ENCODE assay signal across 26 cellular contexts in genomic region chr12:57103856-57104255, GRCh38. TPM values are rescaled to one million over a fixed set of nuclear protein-coding genes. Genes with fewer than 3 reads are reported as not detected.
DNase-seq lines count a peak whose midpoint lies in the region; ATAC-seq and TF ChIP-seq lines count a peak whose summit lies in the region.
"Had no signal": no experiment of that assay in that cellular context is flagged by ENCODE, and none has a peak within 500 bp of the region (broad histone marks: within the 10 kb centered on the region; RNA-seq: fewer than 3 reads in every experiment).

No MANE protein-coding gene starts in this region.

- H3K27ac Mint-ChIP-seq in activated T-cell treated with anti-CD3 and anti-CD28 coated beads, Interleukin-2, amount 50 U/mL, for 72 hours: peak overlapping the region; percentile 84
- no peak overlapping the region for H3K27ac Mint-ChIP-seq in nephron progenitor cell

- no peak overlapping the region for H3K4me2 ChIP-seq in smooth muscle cell
- no peak overlapping the region for H3K4me2 ChIP-seq in Karpas-422 (ENCODE audit: low read depth, low read length, poor library complexity, severe bottlenecking)
- H3K4me2 ChIP-seq: A549 had no signal

- H3K9me3 ChIP-seq in smooth muscle cell (replicated peaks; ENCODE audit: low read depth) (no peaks in the 10 kb centered on the region), Karpas-422 (ENCODE audit: low read length) (no peaks in the 10 kb centered on the region)
- H3K9me3 ChIP-seq: A549, ascending aorta, stomach had no signal

- no peak for ATAC-seq in activated T-cell treated with anti-CD3 and anti-CD28 coated beads, Interleukin-2, amount 50 U/mL, for 72 hours (replicated peaks in 1 of 2)
- ATAC-seq: A549, K562 had no signal

- H3K4me1 ChIP-seq in smooth muscle cell (ENCODE audit: low read depth) (no peaks in the 10 kb centered on the region), Karpas-422 (ENCODE audit: low read length) (peaks cover 18% of the 10 kb centered on the region)

- no peak for TF ChIP-seq CTCF in smooth muscle cell (IDR thresholded peaks at IDR 0.05; ENCODE audit: borderline replicate concordance, insufficient read depth, poor library complexity, severe bottlenecking)
- no peak for TF ChIP-seq CTCF in nephron progenitor cell (IDR thresholded peaks at IDR 0.05)

- H3K27me3 Mint-ChIP-seq in activated T-cell treated with anti-CD3 and anti-CD28 coated beads, Interleukin-2, amount 50 U/mL, for 72 hours (ENCODE audit: low read depth): no peaks in the 10 kb centered on the region
- H3K27me3 Mint-ChIP-seq in nephron progenitor cell (ENCODE audit: low read depth, poor library complexity): no peaks in the 10 kb centered on the region

- H3K9me3 Mint-ChIP-seq in activated T-cell treated with anti-CD3 and anti-CD28 coated beads, Interleukin-2, amount 50 U/mL, for 72 hours: no peaks in the 10 kb centered on the region
- no peaks in the 10 kb centered on the region for H3K9me3 Mint-ChIP-seq in nephron progenitor cell

- H3K27ac ChIP-seq in smooth muscle cell (ENCODE audit: low read depth): peak overlapping the region; percentile 0
- H3K27ac ChIP-seq in Karpas-422 (ENCODE audit: low read length): no peak overlapping the region
- H3K27ac ChIP-seq: A549, ascending aorta, VCaP had no signal

- no peaks in the 10 kb centered on the region for H3F3A ChIP-seq in smooth muscle cell (ENCODE audit: low read depth)

- H3K4me3 ChIP-seq in smooth muscle cell: no peak overlapping the region
- no peak overlapping the region for H3K4me3 ChIP-seq in Karpas-422 (ENCODE audit: low read length)
- H3K4me3 ChIP-seq: A549, ascending aorta, K562, stomach had no signal

- H3K9ac ChIP-seq in smooth muscle cell (ENCODE audit: low read depth) (no peak overlapping the region), Karpas-422 (ENCODE audit: low read length) (no peak overlapping the region)

- no peak overlapping the region for H2AFZ ChIP-seq in smooth muscle cell (ENCODE audit: low read depth)
- H2AFZ ChIP-seq in Karpas-422 (ENCODE audit: low read length): no peak overlapping the region

- H3K36me3 ChIP-seq in smooth muscle cell (ENCODE audit: low read depth): no peaks in the 10 kb centered on the region
- H3K36me3 ChIP-seq in Karpas-422 (ENCODE audit: insufficient read depth, low read length): peaks cover 36% of the 10 kb centered on the region; the same call in 1 of the 2 replicates

- H3K27me3 ChIP-seq in smooth muscle cell (ENCODE audit: low read depth) (no peaks in the 10 kb centered on the region), Karpas-422 (ENCODE audit: low read length) (no peaks in the 10 kb centered on the region)
- H3K27me3 ChIP-seq: ascending aorta, stomach had no signal

- DNase-seq in activated T-cell treated with anti-CD3 and anti-CD28 coated beads, Interleukin-2, amount 50 U/mL, for 72 hours: no peak
- no peak for DNase-seq in activated T-cell treated with anti-CD3 and anti-CD28 coated beads for 4 hours
- DNase-seq in astrocyte of the hippocampus (ENCODE audit: low read depth, low spot score): peak; percentile 35
- no peak for DNase-seq in smooth muscle cell (lab: John Stamatoyannopoulos, UW; ENCODE audit: unreplicated experiment)
- DNase-seq in Karpas-422: no peak
- no peak for DNase-seq in nephron progenitor cell
- DNase-seq: activated effector memory CD4-positive, alpha-beta T cell treated with Interleukin-2 at 50 U/mL for 16 hours; DND-41; hippocampal formation; kidney glomerular epithelial cell; mesenchymal stem cell; NCI-H2081; NCI-H524; SHP77 treated with DMSO at 0.1 percent for 48 hours; stimulated activated CD4-positive, alpha-beta T cell treated with anti-CD3 and anti-CD28 coated beads, Interleukin-15, amount 100 ng/mL, for 24 hours; T-helper 1 cell had no signal

- H3K79me2 ChIP-seq in smooth muscle cell (ENCODE audit: low read depth): peaks cover 6% of the 10 kb centered on the region
- H3K79me2 ChIP-seq in Karpas-422 (ENCODE audit: low read length): peaks cover 15% of the 10 kb centered on the region

- H4K20me1 ChIP-seq in smooth muscle cell (ENCODE audit: low read depth): peaks cover 24% of the 10 kb centered on the region
- H4K20me1 ChIP-seq in Karpas-422 (ENCODE audit: insufficient read depth, low read depth, low read length): peaks cover 9% of the 10 kb centered on the region; the same call in 1 of the 2 replicates

- no peak overlapping the region for H3K4me3 Mint-ChIP-seq in activated T-cell treated with anti-CD3 and anti-CD28 coated beads, Interleukin-2, amount 50 U/mL, for 72 hours
- H3K4me3 Mint-ChIP-seq in nephron progenitor cell: no peak overlapping the region
- H3K4me3 Mint-ChIP-seq: CD14-positive monocyte had no signal

- WGBS in smooth muscle cell (ENCODE audit: low lambda C conversion rate): 69% methylated on average over 7 of the region's 7 CpGs

- H3K4me1 Mint-ChIP-seq in activated T-cell treated with anti-CD3 and anti-CD28 coated beads, Interleukin-2, amount 50 U/mL, for 72 hours (ENCODE audit: low read depth): peaks cover 63% of the 10 kb centered on the region
- peaks cover 28% of the 10 kb centered on the region for H3K4me1 Mint-ChIP-seq in nephron progenitor cell

- peaks cover 13 to 47% of the 10 kb centered on the region in 2 donors for H3K36me3 Mint-ChIP-seq in activated T-cell treated with anti-CD3 and anti-CD28 coated beads, Interleukin-2, amount 50 U/mL, for 72 hours (ENCODE audit: insufficient read depth in 2 of 2)
- H3K36me3 Mint-ChIP-seq in nephron progenitor cell (ENCODE audit: low read depth): peaks cover 55% of the 10 kb centered on the region

- no peaks in the 10 kb centered on the region for H3K9me2 ChIP-seq in Karpas-422 (replicated peaks; ENCODE audit: insufficient read depth, low read length)

RNA-seq across cellular contexts. Expression of gene STAT6, which starts 7.3 kb away (rescaled TPM):
- 100 to 1,000 TPM; 178 to 191 TPM for total RNA-seq in activated T-cell treated with anti-CD3 and anti-CD28 coated beads, Interleukin-2, amount 50 U/mL, for 72 hours
- 39.1 and 56.8 TPM in 2 replicates for total RNA-seq in smooth muscle cell
- 38.7 and 48.5 TPM in 2 replicates for polyA plus RNA-seq in smooth muscle cell
- 116 and 140 TPM in 2 replicates for total RNA-seq in Karpas-422 (2014; rRNA removed; shearing (Covaris generic); ENCODE audit: low replicate concordance)

RNA-seq across cellular contexts. Expression of gene NAB2, which starts 14.9 kb away (rescaled TPM):
- total RNA-seq in activated T-cell treated with anti-CD3 and anti-CD28 coated beads, Interleukin-2, amount 50 U/mL, for 72 hours: 10 to 100 TPM; 30.7 to 31.0 TPM
- total RNA-seq in smooth muscle cell: 57.8 and 58.3 TPM in 2 replicates
- 37.9 and 39.7 TPM in 2 replicates for polyA plus RNA-seq in smooth muscle cell
- 19.4 and 38.0 TPM in 2 replicates for total RNA-seq in Karpas-422 (2014; rRNA removed; shearing (Covaris generic); ENCODE audit: low replicate concordance)

RNA-seq across cellular contexts. Expression of gene LRP1, which starts 24.4 kb away (rescaled TPM):
- 1 to 10 TPM; 3.2 to 4.8 TPM for total RNA-seq in activated T-cell treated with anti-CD3 and anti-CD28 coated beads, Interleukin-2, amount 50 U/mL, for 72 hours
- total RNA-seq in smooth muscle cell: 80.3 and 95.4 TPM in 2 replicates
- 75.3 and 83.1 TPM in 2 replicates for polyA plus RNA-seq in smooth muscle cell
- 0.56 and 3.1 TPM in 2 replicates for total RNA-seq in Karpas-422 (2014; rRNA removed; shearing (Covaris generic); ENCODE audit: low replicate concordance)

RNA-seq across cellular contexts. Expression of gene NEMP1, which starts 25.3 kb away (rescaled TPM):
- 100 to 1,000 TPM; 114 to 119 TPM for total RNA-seq in activated T-cell treated with anti-CD3 and anti-CD28 coated beads, Interleukin-2, amount 50 U/mL, for 72 hours
- 8.9 and 12.6 TPM in 2 replicates for total RNA-seq in smooth muscle cell
- 3.2 and 4.0 TPM in 2 replicates for polyA plus RNA-seq in smooth muscle cell
- total RNA-seq in Karpas-422 (2014; rRNA removed; shearing (Covaris generic); ENCODE audit: low replicate concordance): 34.2 and 59.6 TPM in 2 replicates

RNA-seq across cellular contexts. Expression of gene LRP1-AS, which starts 43.6 kb away (rescaled TPM):
- not detected for total RNA-seq in activated T-cell treated with anti-CD3 and anti-CD28 coated beads, Interleukin-2, amount 50 U/mL, for 72 hours
- total RNA-seq in smooth muscle cell: not detected in 2 replicates
- polyA plus RNA-seq in smooth muscle cell: not detected in 2 replicates
- not detected in 2 replicates for total RNA-seq in Karpas-422 (2014; rRNA removed; shearing (Covaris generic); ENCODE audit: low replicate concordance)
- total RNA-seq: activated CD8-positive, alpha-beta memory T cell treated with anti-CD3 and anti-CD28 coated beads for 36 hours; ascending aorta; H4; K562; renal cortical epithelial cell; stomach; ureter had no signal
- polyA plus RNA-seq: A549, K562, stomach had no signal

Comparison
In these comparisons a context has a peak if more than half of its experiments do, and no peak if none do; other contexts are left out.
1. RNA of gene LRP1, which starts 24.4 kb away (total RNA-seq): 80.3 to 95.4 TPM in smooth muscle cell; 3.2 to 4.8 TPM in activated T-cell treated with anti-CD3 and anti-CD28 coated beads, Interleukin-2, amount 50 U/mL, for 72 hours and 0.56 to 3.1 TPM in Karpas-422; every median in the first group is over 10 times any median in the second.